Comparison of ENCODE assay signal across 35 cellular contexts in genomic region chr3:120100711-120101110, GRCh38. TPM values are rescaled to one million over a fixed set of nuclear protein-coding genes. Genes with fewer than 3 reads are reported as not detected.
A peak's percentile ranks its signal among the peaks of the same experiment; 100 is the strongest.
DNase-seq lines count a peak whose midpoint lies in the region; ATAC-seq, FAIRE-seq and TF ChIP-seq lines count a peak whose summit lies in the region.
"Had no signal": no experiment of that assay in that cellular context is flagged by ENCODE, and none has a peak within 500 bp of the region (broad histone marks: within the 10 kb centered on the region; RNA-seq: fewer than 3 reads in every experiment).

No MANE protein-coding gene starts in this region.

- TF ChIP-seq RAD21 in GM12878 (IDR thresholded peaks at IDR 0.05; ENCODE audit: insufficient read depth, low read depth, low read length), result no peak

- intact Hi-C loops in GM12878 (cut with micrococcal nuclease; ENCODE audit: unreplicated experiment), result no loop called here

- H3K4me2 ChIP-seq in DOHH2 (ENCODE audit: low read length), result peak overlapping the region; percentile 27; the same call in 1 of the 2 replicates
- H3K4me2 ChIP-seq in GM12878 (ENCODE audit: control insufficient read depth, insufficient read depth), result 0 out of 2 replicates have a peak overlapping the region, but pooled peaks have one; percentile 23
- H3K4me2 ChIP-seq: hepatocyte, KMS-11 had no signal

- H3K36me3 ChIP-seq in DOHH2 (ENCODE audit: control insufficient read depth, low read length) (peaks cover 47% of the 10 kb centered on the region), GM12878 (ENCODE audit: control insufficient read depth in 2 of 2, insufficient read depth in 2 of 2, low read length in 1 of 2) (no peaks in the 10 kb centered on the region)
- H3K36me3 ChIP-seq: esophagus muscularis mucosa, gastrocnemius medialis, upper lobe of right lung had no signal

- in situ Hi-C loops in GM12878 (cut with MboI), result no loop called here

- H3K79me2 ChIP-seq in DOHH2 (ENCODE audit: control insufficient read depth, low read length) (peaks cover 60% of the 10 kb centered on the region), GM12878 (ENCODE audit: control insufficient read depth, insufficient read depth, low read length) (peaks cover 17% of the 10 kb centered on the region)

- CTCF ChIA-PET in RWPE1 (lab: Yijun Ruan, JAX), result interaction anchor here (0.6 to 0.7 kb wide), 3 partner anchors 114 to 1375 kb away, joined by 3 to 7 read pairs (median 3); no protein-coding TSS in a partner anchor
- CTCF ChIA-PET in GM12878 (lab: Yijun Ruan, JAX), result interaction anchor here (0.7 to 2.1 kb wide), 4 partner anchors 10 to 282 kb away, joined by 3 to 8 read pairs (median 3); no protein-coding TSS in a partner anchor

- no peak for TF ChIP-seq CTCF in DOHH2 (IDR thresholded peaks at IDR 0.05; ENCODE audit: low read depth, low read length, poor library complexity, severe bottlenecking)
- TF ChIP-seq CTCF in RWPE1 (conservative IDR thresholded peaks at IDR 0.05; ENCODE audit: low read depth), result no peak
- no peak for TF ChIP-seq CTCF in GM12878 (IDR thresholded peaks at IDR 0.05 in 2 of 3, conservative IDR thresholded peaks at IDR 0.05 in 1 of 3; ENCODE audit: control insufficient read depth in 2 of 3, extremely low read depth in 1 of 3, insufficient read depth in 1 of 3, low read depth in 3 of 3, low read length in 3 of 3)
- TF ChIP-seq CTCF in mesothelial cell of epicardium (IDR thresholded peaks at IDR 0.05; ENCODE audit: unreplicated experiment), result no peak

- DNase-seq in RWPE1 (ENCODE audit: low spot score) (no peak), GM12878 (ENCODE audit: low read depth, low spot score) (no peak), mesothelial cell of epicardium (ENCODE audit: low spot score in 2 of 2, unreplicated experiment in 2 of 2) (no peak), RKO (ENCODE audit: low spot score) (no peak), kidney glomerular epithelial cell (lab: John Stamatoyannopoulos, UW) (no peak), NCI-H2196 (lab: John Stamatoyannopoulos, UW; ENCODE audit: unreplicated experiment) (no peak)
- DNase-seq in activated CD8-positive, alpha-beta memory T cell treated with anti-CD3 and anti-CD28 coated beads for 24 hours, result no peak
- DNase-seq: activated CD4-positive, alpha-beta T cell treated with anti-CD3 and anti-CD28 coated beads for 4 hours; activated effector memory CD4-positive, alpha-beta T cell treated with anti-CD3 and anti-CD28 coated beads, Interleukin-2, amount 50 U/mL, for 16 hours; activated T-cell treated with anti-CD3 and anti-CD28 coated beads, Interleukin-2, amount 50 U/mL, for 24 hours; body of pancreas; Calu3; DMS79; gastrocnemius medialis; H7; left colon; MV-4-11; NCI-H1436; NCI-H345; NCI-H69; nephron progenitor cell; SHP77 treated with DMSO at 0.1 percent for 48 hours; stimulated activated naive CD4-positive, alpha-beta T cell treated with Interleukin-2 at 50 U/mL for 16 hours; SW 1271; T1000; upper lobe of right lung had no signal

- TF ChIP-seq EP300 in GM12878 (IDR thresholded peaks at IDR 0.05; ENCODE audit: borderline replicate concordance in 1 of 2, control insufficient read depth in 1 of 2, low read depth in 2 of 2, low read length in 2 of 2), result no peak

- H3K4me1 ChIP-seq in DOHH2 (ENCODE audit: control insufficient read depth, low read length) (peaks cover 33% of the 10 kb centered on the region), GM12878 (ENCODE audit: control insufficient read depth, insufficient read depth, low read length) (peaks cover 18% of the 10 kb centered on the region)

- H3K9me3 ChIP-seq in DOHH2 (ENCODE audit: control insufficient read depth, insufficient read depth, low read length) (no peaks in the 10 kb centered on the region), GM12878 (replicated peaks; ENCODE audit: control insufficient read depth, insufficient read depth, low read length) (no peaks in the 10 kb centered on the region; the same call in 2 of the 3 replicates)
- H3K9me3 ChIP-seq: body of pancreas, esophagus muscularis mucosa, gastrocnemius medialis, upper lobe of right lung had no signal

- SMC1A ChIA-PET in GM12878 (lab: Charles Lee; ENCODE audit: uncharacterized antibody, unreplicated experiment), result interaction anchor here (1.3 kb wide), 1 partner anchor 102 kb away, joined by 3 read pairs; no protein-coding TSS in a partner anchor

- peaks cover 11% of the 10 kb centered on the region for H3K36me3 Mint-ChIP-seq in mesothelial cell of epicardium

- no peak for FAIRE-seq in GM12878 (lab: Jason Lieb, UNC)

- no peak for ATAC-seq in GM12878
- ATAC-seq: body of pancreas, gastrocnemius medialis, left colon, upper lobe of right lung had no signal

- peaks cover 4% of the 10 kb centered on the region for H3K9me3 Mint-ChIP-seq in mesothelial cell of epicardium
- H3K9me3 Mint-ChIP-seq: activated T-cell treated with anti-CD3 and anti-CD28 coated beads, Interleukin-2, amount 50 U/mL, for 24 hours; central memory CD8-positive, alpha-beta T cell; nephron progenitor cell had no signal

- H3F3A ChIP-seq in DOHH2 (ENCODE audit: control insufficient read depth, insufficient read depth), result no peaks in the 10 kb centered on the region

- peak overlapping the region; percentile 19 for H3K27ac Mint-ChIP-seq in mesothelial cell of epicardium
- H3K27ac Mint-ChIP-seq: activated naive CD8-positive, alpha-beta T cell; activated T-cell treated with anti-CD3 and anti-CD28 coated beads, Interleukin-2, amount 50 U/mL, for 24 hours; nephron progenitor cell had no signal

- H3K4me3 Mint-ChIP-seq in mesothelial cell of epicardium, result no peak overlapping the region
- H3K4me3 Mint-ChIP-seq: activated naive CD8-positive, alpha-beta T cell; activated T-cell treated with anti-CD3 and anti-CD28 coated beads, Interleukin-2, amount 50 U/mL, for 24 hours; CD14-positive monocyte; central memory CD8-positive, alpha-beta T cell; nephron progenitor cell had no signal

- H3K4me1 Mint-ChIP-seq in mesothelial cell of epicardium, result peaks cover 27% of the 10 kb centered on the region

- no peak overlapping the region for H3K9ac ChIP-seq in GM12878 (ENCODE audit: control insufficient read depth, insufficient read depth, low read length)
- H3K9ac ChIP-seq: KMS-11 had no signal

- no peaks in the 10 kb centered on the region for H3K27me3 Mint-ChIP-seq in mesothelial cell of epicardium (ENCODE audit: low read depth)
- H3K27me3 Mint-ChIP-seq: activated naive CD8-positive, alpha-beta T cell; activated T-cell treated with anti-CD3 and anti-CD28 coated beads, Interleukin-2, amount 50 U/mL, for 24 hours; central memory CD8-positive, alpha-beta T cell had no signal

- 53% methylated on average over 1 of the region's 1 CpG for WGBS in GM12878 (ENCODE audit: insufficient coverage, insufficient replicate concordance, low lambda C conversion rate, missing lambda C conversion rate)

- H3K9me2 ChIP-seq in DOHH2 (replicated peaks; ENCODE audit: control insufficient read depth, low read length), result no peaks in the 10 kb centered on the region

- H3K4me3 ChIP-seq in DOHH2 (ENCODE audit: low read length) (0 out of 2 replicates have a peak overlapping the region, but pooled peaks have one; percentile 9), GM12878 (no peak overlapping the region)
- H3K4me3 ChIP-seq: body of pancreas, esophagus muscularis mucosa, gastrocnemius medialis, hepatocyte, upper lobe of right lung had no signal

- H2AFZ ChIP-seq in GM12878 (ENCODE audit: control insufficient read depth, low read depth, low read length), result no peak overlapping the region
- H2AFZ ChIP-seq: hepatocyte had no signal

- no TSS peak for BruUV-seq in GM12878 (replicated peaks; lab: Mats Ljungman, UMichigan)

- H3K27ac ChIP-seq in DOHH2 (ENCODE audit: low read depth, low read length) (no peak overlapping the region), RWPE1 (peak overlapping the region; percentile 76), GM12878 (ENCODE audit: control insufficient read depth, insufficient read depth) (no peak overlapping the region)
- H3K27ac ChIP-seq: body of pancreas, esophagus muscularis mucosa, gastrocnemius medialis, hepatocyte, HL-60, KMS-11, upper lobe of right lung, VCaP had no signal

- TF ChIP-seq POLR2A in GM12878 (IDR thresholded peaks at IDR 0.05; ENCODE audit: low read depth, low read length), result no peak

- RAD21 ChIA-PET in GM12878 (lab: Charles Lee; ENCODE audit: unreplicated experiment), result interaction anchor here (1.3 kb wide), 1 partner anchor 164 kb away, joined by 3 read pairs; no protein-coding TSS in a partner anchor

- H3K27me3 ChIP-seq in DOHH2 (ENCODE audit: control insufficient read depth, low read length) (no peaks in the 10 kb centered on the region), GM12878 (replicated peaks in 1 of 2; ENCODE audit: control insufficient read depth in 2 of 2, insufficient read depth in 2 of 2, low read length in 1 of 2) (no peaks in the 10 kb centered on the region)
- H3K27me3 ChIP-seq: body of pancreas, esophagus muscularis mucosa, gastrocnemius medialis, hepatocyte, upper lobe of right lung had no signal

- POLR2A ChIA-PET in RWPE1 (lab: Yijun Ruan, JAX; ENCODE audit: low non-redundant PET) (no interaction called here), GM12878 (lab: Charles Lee) (interaction anchor here (0.9 kb wide), 1 partner anchor 48 kb away, joined by 4 read pairs; no protein-coding TSS in a partner anchor)

- H4K20me1 ChIP-seq in DOHH2 (ENCODE audit: control insufficient read depth, insufficient read depth, low read depth, low read length) (no peaks in the 10 kb centered on the region), GM12878 (ENCODE audit: control insufficient read depth, insufficient read depth) (no peaks in the 10 kb centered on the region)

RNA-seq across cellular contexts. Expression of gene GSK3B, which starts 6.5 kb away (rescaled TPM):
- total RNA-seq in GM12878 (2013; cell fraction: nucleolus; rRNA removed), result 126 and 127 TPM in 2 replicates
- total RNA-seq in GM12878 (2014; rRNA removed) (28.0 and 29.4 TPM in 2 replicates), GM12878 (2014; rRNA removed; fragmentation: Illumina TruSeq; extraction: Trizol) (39.4 and 39.6 TPM in 2 replicates), GM12878 (2021) (43.9 and 44.5 TPM in 2 replicates), mesothelial cell of epicardium (65.4 to 72.8 TPM (median 72.4 TPM) in 3 replicates)
- 12.9 TPM for polyA plus RNA-seq in GM12878 (2011; ENCODE audit: low read depth)
- polyA plus RNA-seq in GM12878 (2011; rRNA removed) (49.8 and 51.6 TPM in 2 replicates), GM12878 (2014; fragmentation: Illumina TruSeq; extraction: Trizol) (41.5 and 43.3 TPM in 2 replicates), GM12878 (2014; fragmentation: Nextera tagmentation; extraction: Ambion mirVana) (1 to 10 TPM; 8.5 to 8.8 TPM), GM12878 (2014; rRNA removed) (17.3 and 23.1 TPM in 2 replicates), GM12878 (2016; fragmentation: Nextera tagmentation; extraction: Ambion mirVana) (10 to 100 TPM; 20.2 to 21.9 TPM)
- polyA plus RNA-seq in GM12878 (2011; cell fraction: cytosol; rRNA removed), result 29.6 and 31.9 TPM in 2 replicates
- polyA plus RNA-seq in GM12878 (2011; cell fraction: nucleus; rRNA removed), result 20.8 and 21.6 TPM in 2 replicates
- polyA plus RNA-seq in GM12878 (2012), result 20.5 and 22.8 TPM in 2 replicates
- polyA minus RNA-seq in GM12878 (2011; rRNA and poly(A)+ RNA removed), result 83.0 and 113 TPM in 2 replicates
- 36.4 and 56.3 TPM in 2 replicates for polyA minus RNA-seq in GM12878 (2011; cell fraction: cytosol; rRNA and poly(A)+ RNA removed)
- polyA minus RNA-seq in GM12878 (2011; cell fraction: nucleus; rRNA and poly(A)+ RNA removed), result 46.9 and 65.3 TPM in 2 replicates
